In genomic region chr6:134272365-134272764, GRCh38 we compare ENCODE assay signal across 24 cellular contexts. TPM values are rescaled to one million over a fixed set of nuclear protein-coding genes. Genes with fewer than 3 reads are reported as not detected.
DNase-seq lines count a peak whose midpoint lies in the region; ATAC-seq, FAIRE-seq and TF ChIP-seq lines count a peak whose summit lies in the region.
"Had no signal": no experiment of that assay in that cellular context is flagged by ENCODE, and none has a peak within 500 bp of the region (broad histone marks: within the 10 kb centered on the region; RNA-seq: fewer than 3 reads in every experiment).

No MANE protein-coding gene starts in this region.

- no peak for ATAC-seq in T-helper 17 cell
- ATAC-seq in effector memory CD8-positive, alpha-beta T cell (replicated peaks): peak; percentile 46
- ATAC-seq in HG02798 (IDR thresholded peaks at IDR 0.05; ENCODE audit: poor library complexity, unreplicated experiment): no peak
- ATAC-seq in GM18505 (IDR thresholded peaks at IDR 0.05; ENCODE audit: unreplicated experiment): no peak
- ATAC-seq: pancreas, Right ventricle myocardium inferior had no signal

- H3K4me3 Mint-ChIP-seq in activated naive CD4-positive, alpha-beta T cell treated with anti-CD3 and anti-CD28 coated beads, Interleukin-2, amount 50 U/mL, for 24 hours: peak overlapping the region; percentile 53
- peak overlapping the region; percentile 66 for H3K4me3 Mint-ChIP-seq in T-helper 17 cell
- peak overlapping the region; percentile 14 to 47 for H3K4me3 Mint-ChIP-seq in effector memory CD8-positive, alpha-beta T cell
- H3K4me3 Mint-ChIP-seq: activated B cell treated with CpG ODN at 0.5 μM for 24 hours; dendritic cell treated with granulocyte-macrophage colony-stimulating factor and Interleukin-4, amounts not matched to agents 40 ng/mL and 50 ng/mL, for 4 days; mesothelial cell of epicardium; nephron progenitor cell had no signal

- no peak for TF ChIP-seq POLR2A in GM18505 (IDR thresholded peaks at IDR 0.05; ENCODE audit: borderline replicate concordance, extremely low read depth, insufficient read depth, insufficient read length)

- H3K4me1 Mint-ChIP-seq in activated naive CD4-positive, alpha-beta T cell treated with anti-CD3 and anti-CD28 coated beads, Interleukin-2, amount 50 U/mL, for 24 hours: peaks cover 29% of the 10 kb centered on the region
- H3K4me1 Mint-ChIP-seq in T-helper 17 cell: peaks cover 17% of the 10 kb centered on the region
- peaks cover 15 to 28% of the 10 kb centered on the region in 2 donors for H3K4me1 Mint-ChIP-seq in effector memory CD8-positive, alpha-beta T cell (ENCODE audit: low read depth in 2 of 2)

- no peaks in the 10 kb centered on the region for H3K27me3 Mint-ChIP-seq in activated naive CD4-positive, alpha-beta T cell treated with anti-CD3 and anti-CD28 coated beads, Interleukin-2, amount 50 U/mL, for 24 hours
- no peaks in the 10 kb centered on the region for H3K27me3 Mint-ChIP-seq in T-helper 17 cell
- no peaks in the 10 kb centered on the region for H3K27me3 Mint-ChIP-seq in effector memory CD8-positive, alpha-beta T cell
- H3K27me3 Mint-ChIP-seq: activated B cell treated with CpG ODN at 0.5 μM for 24 hours; dendritic cell treated with granulocyte-macrophage colony-stimulating factor and Interleukin-4, amounts not matched to agents 40 ng/mL and 50 ng/mL, for 4 days had no signal

- FAIRE-seq in RCC 7860 (lab: Jason Lieb, UNC): no peak
- FAIRE-seq: keratinocyte, pancreas had no signal

- no peaks in the 10 kb centered on the region for H3K9me3 ChIP-seq in T-helper 17 cell (ENCODE audit: control insufficient read depth, low read length, poor library complexity, severe bottlenecking)
- H3K9me3 ChIP-seq: MG63, pancreas, vagina had no signal

- no peaks in the 10 kb centered on the region for H3K9me3 Mint-ChIP-seq in activated naive CD4-positive, alpha-beta T cell treated with anti-CD3 and anti-CD28 coated beads, Interleukin-2, amount 50 U/mL, for 24 hours
- no peaks in the 10 kb centered on the region for H3K9me3 Mint-ChIP-seq in effector memory CD8-positive, alpha-beta T cell
- H3K9me3 Mint-ChIP-seq: activated B cell treated with CpG ODN at 0.5 μM for 24 hours; dendritic cell treated with granulocyte-macrophage colony-stimulating factor and Interleukin-4, amounts not matched to agents 40 ng/mL and 50 ng/mL, for 4 days; mesothelial cell of epicardium; nephron progenitor cell had no signal

- peak overlapping the region; percentile 53 for H3K27ac Mint-ChIP-seq in activated naive CD4-positive, alpha-beta T cell treated with anti-CD3 and anti-CD28 coated beads, Interleukin-2, amount 50 U/mL, for 24 hours
- peak overlapping the region; percentile 79 for H3K27ac Mint-ChIP-seq in T-helper 17 cell
- peak overlapping the region in 1 of 2 donors; percentile 22 for H3K27ac Mint-ChIP-seq in effector memory CD8-positive, alpha-beta T cell
- H3K27ac Mint-ChIP-seq: activated B cell treated with CpG ODN at 0.5 μM for 24 hours; dendritic cell treated with granulocyte-macrophage colony-stimulating factor and Interleukin-4, amounts not matched to agents 40 ng/mL and 50 ng/mL, for 4 days; mesothelial cell of epicardium; nephron progenitor cell had no signal

- H3K36me3 Mint-ChIP-seq in activated naive CD4-positive, alpha-beta T cell treated with anti-CD3 and anti-CD28 coated beads, Interleukin-2, amount 50 U/mL, for 24 hours: no peaks in the 10 kb centered on the region
- H3K36me3 Mint-ChIP-seq in T-helper 17 cell (ENCODE audit: low read depth): no peaks in the 10 kb centered on the region
- no peaks in the 10 kb centered on the region for H3K36me3 Mint-ChIP-seq in effector memory CD8-positive, alpha-beta T cell (ENCODE audit: insufficient read depth)
- H3K36me3 Mint-ChIP-seq: mesothelial cell of epicardium had no signal

- DNase-seq in activated naive CD4-positive, alpha-beta T cell treated with Interleukin-2 at 50 U/mL for 16 hours: no peak
- DNase-seq in T-helper 17 cell: no peak
- no peak for DNase-seq in effector memory CD8-positive, alpha-beta T cell
- no peak for DNase-seq in RCC 7860 (ENCODE audit: low spot score)
- DNase-seq: activated B cell treated with CpG ODN at 0.5 μM for 24 hours, activated gamma-delta T cell, aorta, KBM-7, MG63, NCI-H1417, NCI-H2081 treated with DMSO at 0.1 percent for 48 hours, NCI-H345, NCI-H748 treated with DMSO at 0.1 percent for 48 hours, nephron progenitor cell, OCI-M1, pancreas had no signal

RNA-seq across cellular contexts. Expression of gene SGK1, which starts 45.5 kb away (rescaled TPM):
- 100 to 1,000 TPM; 103 to 132 TPM for total RNA-seq in T-helper 17 cell
